In genomic region chr12:11578461-11578993, GRCh38 we compare ENCODE assay signal across 1 cellular context.
TF ChIP-seq lines count a peak whose summit lies in the region.

No MANE protein-coding gene starts in this region.

TF ChIP-seq in GM23338, 12 proteins besides CTCF, POLR2A, EP300 and RAD21 (continued from another document):
- TF ChIP-seq ZNF462 (CRISPR knock-in tag; IDR thresholded peaks at IDR 0.05) (no peak), STAT1 (IDR thresholded peaks at IDR 0.05; ENCODE audit: unreplicated experiment) (no peak), ZNF114 (CRISPR knock-in tag; IDR thresholded peaks at IDR 0.05) (no peak), EZH2phosphoT487 (IDR thresholded peaks at IDR 0.05; ENCODE audit: unreplicated experiment) (no peak), POLR2AphosphoS5 (IDR thresholded peaks at IDR 0.05; ENCODE audit: low read depth) (no peak), NANOG (IDR thresholded peaks at IDR 0.05; ENCODE audit: borderline replicate concordance) (no peak), ZNF331 (CRISPR knock-in tag; IDR thresholded peaks at IDR 0.05; ENCODE audit: low read depth) (no peak), EZH2 (IDR thresholded peaks at IDR 0.05; ENCODE audit: low read depth, unreplicated experiment) (no peak)
